Comparison of ENCODE assay signal across 12 cellular contexts in the genomic region with DNA sequence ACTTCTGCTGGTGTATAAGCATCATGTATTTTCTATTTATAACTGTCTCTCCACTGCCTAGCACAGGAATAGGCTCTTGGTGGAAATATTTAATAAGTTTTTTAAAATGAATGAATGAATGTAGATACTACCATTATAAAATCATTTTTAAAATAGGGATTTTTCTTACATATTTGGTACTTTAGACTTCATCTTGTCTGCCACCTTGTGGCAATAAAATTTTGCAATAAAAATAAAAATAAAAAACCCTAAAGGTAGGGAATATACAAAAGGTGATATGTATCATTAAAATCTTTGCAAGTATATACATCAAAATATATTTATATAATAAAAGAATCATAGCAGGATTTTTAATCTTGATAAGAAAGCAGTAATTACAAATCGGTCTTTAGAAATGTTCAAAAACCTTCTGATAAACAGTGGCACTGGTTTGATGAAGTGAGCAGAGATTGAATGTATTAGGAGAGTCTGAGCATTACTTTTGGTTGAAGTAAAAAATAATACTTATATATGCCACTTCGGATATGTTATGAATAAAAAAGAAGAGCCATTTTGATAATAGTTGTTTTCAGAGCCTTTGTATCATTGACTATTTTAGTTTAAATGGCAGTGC.
DNase-seq lines count a peak whose midpoint lies in the region; ATAC-seq and TF ChIP-seq lines count a peak whose summit lies in the region.
"Had no signal": no experiment of that assay in that cellular context is flagged by ENCODE, and none has a peak within 500 bp of the region (broad histone marks: within the 10 kb centered on the region; RNA-seq: fewer than 3 reads in every experiment).

No MANE protein-coding gene starts in this region.

- 33% methylated on average over 2 of the region's 2 CpGs for WGBS in mammary epithelial cell (ENCODE audit: low coverage, missing lambda C conversion rate)
- 67 to 84% (median 74%) methylated on average over 2 of the region's 2 CpGs for WGBS in spleen, 5 donors

- intact Hi-C loops in Calu3 (cut with micrococcal nuclease; ENCODE audit: unreplicated experiment) (loop anchor here (1.0 kb wide), 5 partner anchors 59 to 237 kb away; no protein-coding TSS in a partner anchor), mammary epithelial cell (cut with micrococcal nuclease) (loop anchor here (1.0 kb wide), 2 partner anchors 210 to 237 kb away; no protein-coding TSS in a partner anchor), mucosa of descending colon (cut with DNase I, micrococcal nuclease) (no loop called here), tibial artery (cut with DNase I; ENCODE audit: low total_unique reads) (no loop called here), spleen (cut with DNase I; ENCODE audit: low total_unique reads) (no loop called here)

- no peaks in the 10 kb centered on the region for H3K4me1 Mint-ChIP-seq in Calu3 (ENCODE audit: low read depth, unreplicated experiment)
- H3K4me1 Mint-ChIP-seq: stimulated activated naive B cell treated with anti-CD40 and anti-IgM and Interleukin-4, amounts not matched to agents 10 μg/mL and 1 μg/mL and 100 μg/mL, for 72 hours had no signal

- ATAC-seq in mucosa of descending colon = no peak
- ATAC-seq in HG03521 (IDR thresholded peaks at IDR 0.05; ENCODE audit: unreplicated experiment) = no peak
- ATAC-seq: stimulated activated naive B cell treated with anti-CD40 and anti-IgM and Interleukin-4, amounts not matched to agents 10 μg/mL and 1 μg/mL and 100 μg/mL, for 72 hours had no signal

- H4K20me1 ChIP-seq in Karpas-422 (ENCODE audit: insufficient read depth, low read depth, low read length) (no peaks in the 10 kb centered on the region), mammary epithelial cell (ENCODE audit: insufficient read depth, low read length) (no peaks in the 10 kb centered on the region)

- no peaks in the 10 kb centered on the region for H3K36me3 Mint-ChIP-seq in Calu3 (ENCODE audit: insufficient read depth, unreplicated experiment)
- H3K36me3 Mint-ChIP-seq: stimulated activated naive B cell treated with anti-CD40 and anti-IgM and Interleukin-4, amounts not matched to agents 10 μg/mL and 1 μg/mL and 100 μg/mL, for 72 hours had no signal

- no peaks in the 10 kb centered on the region for H3K9me2 ChIP-seq in Karpas-422 (replicated peaks; ENCODE audit: insufficient read depth, low read length)

- H3K27me3 ChIP-seq in Karpas-422 (ENCODE audit: low read length) = no peaks in the 10 kb centered on the region
- H3K27me3 ChIP-seq in mammary epithelial cell (ENCODE audit: insufficient read depth, low read length) = no peaks in the 10 kb centered on the region
- no peaks in the 10 kb centered on the region for H3K27me3 ChIP-seq in tibial artery
- no peaks in the 10 kb centered on the region for H3K27me3 ChIP-seq in spleen (replicated peaks in 1 of 7)

- no peaks in the 10 kb centered on the region for H3K79me2 ChIP-seq in Karpas-422 (ENCODE audit: low read length)
- no peaks in the 10 kb centered on the region for H3K79me2 ChIP-seq in mammary epithelial cell (ENCODE audit: insufficient read depth, low read length)

- H3K4me2 ChIP-seq in Karpas-422 (ENCODE audit: low read depth, low read length, poor library complexity, severe bottlenecking) = no peak overlapping the region
- H3K4me2 ChIP-seq in mammary epithelial cell (ENCODE audit: insufficient read depth, low read depth, low read length) = no peak overlapping the region

- H2AFZ ChIP-seq in Karpas-422 (ENCODE audit: low read length) = no peak overlapping the region
- no peak overlapping the region for H2AFZ ChIP-seq in mammary epithelial cell (ENCODE audit: low read depth, low read length)

- no peaks in the 10 kb centered on the region for H3K27me3 Mint-ChIP-seq in Calu3 (ENCODE audit: unreplicated experiment)
- H3K27me3 Mint-ChIP-seq: dendritic cell treated with granulocyte-macrophage colony-stimulating factor and Interleukin-4, amounts not matched to agents 40 ng/mL and 50 ng/mL, for 4 days; stimulated activated naive B cell treated with anti-CD40 and anti-IgM and Interleukin-4, amounts not matched to agents 10 μg/mL and 1 μg/mL and 100 μg/mL, for 72 hours had no signal

- dilution Hi-C loops in mammary epithelial cell (cut with HindIII; ENCODE audit: low sequenced_read_pairs) = no loop called here

- no peak overlapping the region for H3K27ac Mint-ChIP-seq in Calu3 (ENCODE audit: unreplicated experiment)
- H3K27ac Mint-ChIP-seq: dendritic cell treated with granulocyte-macrophage colony-stimulating factor and Interleukin-4, amounts not matched to agents 40 ng/mL and 50 ng/mL, for 4 days; stimulated activated naive B cell treated with anti-CD40 and anti-IgM and Interleukin-4, amounts not matched to agents 10 μg/mL and 1 μg/mL and 100 μg/mL, for 72 hours had no signal

- H3K9ac ChIP-seq in Karpas-422 (ENCODE audit: low read length) (no peak overlapping the region), mammary epithelial cell (ENCODE audit: insufficient read depth, low read length) (no peak overlapping the region)

- H3K4me3 ChIP-seq in Karpas-422 (ENCODE audit: low read length) (no peak overlapping the region), mammary epithelial cell (replicated peaks in 1 of 3; ENCODE audit: insufficient read depth in 1 of 3, low read depth in 2 of 3, low read length in 3 of 3) (no peak overlapping the region), mucosa of descending colon (no peak overlapping the region), tibial artery (no peak overlapping the region), spleen (no peak overlapping the region)
- H3K4me3 ChIP-seq: skin epidermis had no signal

- no peak overlapping the region for H3K4me3 Mint-ChIP-seq in Calu3 (ENCODE audit: low read depth, unreplicated experiment)
- H3K4me3 Mint-ChIP-seq: dendritic cell treated with granulocyte-macrophage colony-stimulating factor and Interleukin-4, amounts not matched to agents 40 ng/mL and 50 ng/mL, for 4 days; stimulated activated naive B cell treated with anti-CD40 and anti-IgM and Interleukin-4, amounts not matched to agents 10 μg/mL and 1 μg/mL and 100 μg/mL, for 72 hours had no signal

- no peaks in the 10 kb centered on the region for H3K4me1 ChIP-seq in Karpas-422 (ENCODE audit: low read length)
- H3K4me1 ChIP-seq in mammary epithelial cell (ENCODE audit: insufficient read depth, low read length) = no peaks in the 10 kb centered on the region
- no peaks in the 10 kb centered on the region for H3K4me1 ChIP-seq in mucosa of descending colon (ENCODE audit: low read depth)
- no peaks in the 10 kb centered on the region for H3K4me1 ChIP-seq in tibial artery
- no peaks in the 10 kb centered on the region for H3K4me1 ChIP-seq in spleen

- no peaks in the 10 kb centered on the region for H3K9me3 ChIP-seq in Karpas-422 (ENCODE audit: low read length)
- H3K9me3 ChIP-seq in mammary epithelial cell (replicated peaks; ENCODE audit: insufficient read depth, low read length) = no peaks in the 10 kb centered on the region
- no peaks in the 10 kb centered on the region for H3K9me3 ChIP-seq in mucosa of descending colon
- H3K9me3 ChIP-seq in tibial artery = no peaks in the 10 kb centered on the region
- no peaks in the 10 kb centered on the region for H3K9me3 ChIP-seq in spleen

- DNase-seq in Calu3 (no peak), Karpas-422 (peak; percentile 43), mammary epithelial cell (no peak), lung microvascular endothelial cell (ENCODE audit: low read depth in 2 of 2) (peak; percentile 11 to 41), mucosa of descending colon (no peak), tibial artery (no peak), spleen (no peak)
- DNase-seq: NCI-H187 treated with DMSO at 0.1 percent for 48 hours; stimulated activated naive B cell treated with anti-CD40 and anti-IgM and Interleukin-4, amounts not matched to agents 10 μg/mL and 1 μg/mL and 100 μg/mL, for 72 hours had no signal

- in situ Hi-C loops in mammary epithelial cell (cut with MboI; ENCODE audit: low sequenced_read_pairs in 2 of 2) = loop anchor here (25.0 kb wide), 1 partner anchor 209 kb away; no protein-coding TSS in a partner anchor

- BruUV-seq in Calu3 (replicated peaks; lab: Mats Ljungman, UMichigan) (no TSS peak), mammary epithelial cell (replicated peaks; lab: Mats Ljungman, UMichigan) (no TSS peak)

- no peak for TF ChIP-seq POLR2A in spleen (IDR thresholded peaks at IDR 0.05)

- no peak overlapping the region for H3K27ac ChIP-seq in Karpas-422 (ENCODE audit: low read length)
- H3K27ac ChIP-seq in mammary epithelial cell (ENCODE audit: insufficient read depth, low read depth, low read length) = no peak overlapping the region
- no peak overlapping the region for H3K27ac ChIP-seq in tibial artery
- no peak overlapping the region for H3K27ac ChIP-seq in spleen
- H3K27ac ChIP-seq: skin epidermis had no signal

- TF ChIP-seq CTCF in Calu3 (IDR thresholded peaks at IDR 0.05; ENCODE audit: unreplicated experiment) = peak; percentile 50
- TF ChIP-seq CTCF in mammary epithelial cell (conservative IDR thresholded peaks at IDR 0.05 in 1 of 2, IDR thresholded peaks at IDR 0.05 in 1 of 2; ENCODE audit: extremely low read depth in 1 of 2, insufficient read depth in 1 of 2, low read depth in 1 of 2, low read length in 2 of 2) = peak; percentile 19 to 29
- TF ChIP-seq CTCF in mucosa of descending colon (IDR thresholded peaks at IDR 0.05) = no peak
- TF ChIP-seq CTCF in tibial artery (IDR thresholded peaks at IDR 0.05) = peak in 1 of 2 experiments; percentile 24
- TF ChIP-seq CTCF in spleen (IDR thresholded peaks at IDR 0.05 in 8 of 11, conservative IDR thresholded peaks at IDR 0.05 in 3 of 11) = peak in 2 of 11 experiments; percentile 6 to 28

- H3K9me3 Mint-ChIP-seq in Calu3 (ENCODE audit: low read depth, unreplicated experiment) = no peaks in the 10 kb centered on the region
- H3K9me3 Mint-ChIP-seq: dendritic cell treated with granulocyte-macrophage colony-stimulating factor and Interleukin-4, amounts not matched to agents 40 ng/mL and 50 ng/mL, for 4 days; stimulated activated naive B cell treated with anti-CD40 and anti-IgM and Interleukin-4, amounts not matched to agents 10 μg/mL and 1 μg/mL and 100 μg/mL, for 72 hours had no signal

- H3K36me3 ChIP-seq in Karpas-422 (ENCODE audit: insufficient read depth, low read length) (no peaks in the 10 kb centered on the region), mammary epithelial cell (ENCODE audit: insufficient read depth, low read length) (no peaks in the 10 kb centered on the region), mucosa of descending colon (ENCODE audit: low read depth) (no peaks in the 10 kb centered on the region), tibial artery (no peaks in the 10 kb centered on the region), spleen (no peaks in the 10 kb centered on the region)

- CTCF ChIA-PET in Calu3 (lab: Charles Lee) = interaction anchor here (0.5 kb wide), 1 partner anchor 202 kb away, joined by 10 read pairs; no protein-coding TSS in a partner anchor
- CTCF ChIA-PET in mammary epithelial cell (lab: Charles Lee; ENCODE audit: low non-redundant PET) = no interaction called here

Comparison
In these comparisons a context has a peak if more than half of its experiments do, and no peak if none do; other contexts are left out.
1. DNase-seq: peak in Karpas-422 (single experiment) and lung microvascular endothelial cell (2 of 2); none in Calu3 (single experiment), mammary epithelial cell (single experiment), mucosa of descending colon (0 of 3), tibial artery (0 of 2) and spleen (single experiment).
2. intact Hi-C loops: an anchor here in Calu3 (1.0 kb wide) and mammary epithelial cell (1.0 kb wide); none called in mucosa of descending colon, tibial artery and spleen.